In genomic region chr6:22363166-22363965, GRCh38 we compare ENCODE assay signal across 12 cellular contexts.
DNase-seq lines count a peak whose midpoint lies in the region; ATAC-seq, FAIRE-seq and TF ChIP-seq lines count a peak whose summit lies in the region.
"Had no signal": no experiment of that assay in that cellular context is flagged by ENCODE, and none has a peak within 500 bp of the region (broad histone marks: within the 10 kb centered on the region; RNA-seq: fewer than 3 reads in every experiment).

No MANE protein-coding gene starts in this region.

- WGBS in adrenal gland, 4 donors: 67 to 81% (median 74%) methylated on average over 2 of the region's 2 CpGs

- H3K4me3 Mint-ChIP-seq in osteocyte (ENCODE audit: unreplicated experiment): no peak overlapping the region
- H3K4me3 Mint-ChIP-seq: immature natural killer cell, T-cell had no signal

- H3K4me1 ChIP-seq in ascending aorta (peaks cover 8 to 11% of the 10 kb centered on the region in 2 donors), adrenal gland (replicated peaks in 1 of 2) (no peaks in the 10 kb centered on the region)
- H3K4me1 ChIP-seq: transverse colon had no signal

- peak overlapping the region; percentile 20 to 37 for H3K27ac ChIP-seq in ascending aorta
- no peak overlapping the region for H3K27ac ChIP-seq in adrenal gland
- H3K27ac ChIP-seq: GM23248, transverse colon had no signal

- no peaks in the 10 kb centered on the region for H3K27me3 ChIP-seq in ascending aorta
- no peaks in the 10 kb centered on the region for H3K27me3 ChIP-seq in adrenal gland
- H3K27me3 ChIP-seq: transverse colon had no signal

- no peaks in the 10 kb centered on the region for H3K36me3 Mint-ChIP-seq in osteocyte (ENCODE audit: unreplicated experiment)
- H3K36me3 Mint-ChIP-seq: T-cell had no signal

- H3K9me3 ChIP-seq in ascending aorta: no peaks in the 10 kb centered on the region
- H3K9me3 ChIP-seq in adrenal gland (replicated peaks in 1 of 3): no peaks in the 10 kb centered on the region
- H3K9me3 ChIP-seq: transverse colon had no signal

- intact Hi-C loops in ascending aorta (cut with DNase I): no loop called here
- intact Hi-C loops in adrenal gland (cut with DNase I): no loop called here

- peaks cover 43% of the 10 kb centered on the region for H3K4me1 Mint-ChIP-seq in osteocyte (ENCODE audit: unreplicated experiment)
- H3K4me1 Mint-ChIP-seq: immature natural killer cell, T-cell had no signal

- H3K27ac Mint-ChIP-seq in osteocyte (ENCODE audit: unreplicated experiment): peak overlapping the region; percentile 77
- H3K27ac Mint-ChIP-seq: immature natural killer cell, T-cell had no signal

- no peak overlapping the region for H3K4me3 ChIP-seq in ascending aorta
- H3K4me3 ChIP-seq in adrenal gland: no peak overlapping the region
- H3K4me3 ChIP-seq: GM23248, transverse colon had no signal

- DNase-seq in GM12891 (ENCODE audit: insufficient read length, low spot score) (no peak), NCI-H146 (lab: John Stamatoyannopoulos, UW) (peak; percentile 89), ascending aorta (ENCODE audit: low spot score in 2 of 2) (no peak), osteocyte (ENCODE audit: extremely low spot score, unreplicated experiment) (no peak), adrenal gland (no peak)
- DNase-seq in stimulated activated CD8-positive, alpha-beta memory T cell treated with anti-CD3 and anti-CD28 coated beads, Interleukin-4, amount 100 ng/mL, for 48 hours: no peak
- DNase-seq: GM23248, immature natural killer cell, T-cell, transverse colon had no signal

- no peak for TF ChIP-seq CTCF in ascending aorta (IDR thresholded peaks at IDR 0.05)
- no peak for TF ChIP-seq CTCF in osteocyte (IDR thresholded peaks at IDR 0.05)
- TF ChIP-seq CTCF in adrenal gland (IDR thresholded peaks at IDR 0.05): no peak

- no peaks in the 10 kb centered on the region for H3K36me3 ChIP-seq in ascending aorta
- H3K36me3 ChIP-seq in adrenal gland (replicated peaks in 1 of 2): no peaks in the 10 kb centered on the region
- H3K36me3 ChIP-seq: transverse colon had no signal

- no peak for FAIRE-seq in GM12891 (lab: Jason Lieb, UNC)

- TF ChIP-seq POLR2A in GM12891 (IDR thresholded peaks at IDR 0.05; ENCODE audit: low read depth, low read length) (no peak), adrenal gland (IDR thresholded peaks at IDR 0.05) (no peak)

- ATAC-seq in GM21367 (IDR thresholded peaks at IDR 0.05; ENCODE audit: unreplicated experiment) (no peak), HG02885 (IDR thresholded peaks at IDR 0.05; ENCODE audit: poor library complexity, unreplicated experiment) (no peak)
- ATAC-seq: T-cell had no signal

- no peaks in the 10 kb centered on the region for H3K9me3 Mint-ChIP-seq in osteocyte (ENCODE audit: unreplicated experiment)

- no peaks in the 10 kb centered on the region for H3K27me3 Mint-ChIP-seq in osteocyte (ENCODE audit: unreplicated experiment)

TF ChIP-seq in GM12891, 5 proteins besides CTCF, POLR2A, EP300 and RAD21:
- TF ChIP-seq SPI1 (IDR thresholded peaks at IDR 0.05; ENCODE audit: low read depth, low read length) (peak; percentile 76), POU2F2 (IDR thresholded peaks at IDR 0.05; ENCODE audit: low read depth, low read length) (no peak)

Comparison
In these comparisons a context has a peak if more than half of its experiments do, and no peak if none do; other contexts are left out.
1. H3K27ac ChIP-seq: peak in ascending aorta (2 of 2); none in adrenal gland (0 of 5).